Comparison of ENCODE assay signal across 1 cellular context in the genomic region with DNA sequence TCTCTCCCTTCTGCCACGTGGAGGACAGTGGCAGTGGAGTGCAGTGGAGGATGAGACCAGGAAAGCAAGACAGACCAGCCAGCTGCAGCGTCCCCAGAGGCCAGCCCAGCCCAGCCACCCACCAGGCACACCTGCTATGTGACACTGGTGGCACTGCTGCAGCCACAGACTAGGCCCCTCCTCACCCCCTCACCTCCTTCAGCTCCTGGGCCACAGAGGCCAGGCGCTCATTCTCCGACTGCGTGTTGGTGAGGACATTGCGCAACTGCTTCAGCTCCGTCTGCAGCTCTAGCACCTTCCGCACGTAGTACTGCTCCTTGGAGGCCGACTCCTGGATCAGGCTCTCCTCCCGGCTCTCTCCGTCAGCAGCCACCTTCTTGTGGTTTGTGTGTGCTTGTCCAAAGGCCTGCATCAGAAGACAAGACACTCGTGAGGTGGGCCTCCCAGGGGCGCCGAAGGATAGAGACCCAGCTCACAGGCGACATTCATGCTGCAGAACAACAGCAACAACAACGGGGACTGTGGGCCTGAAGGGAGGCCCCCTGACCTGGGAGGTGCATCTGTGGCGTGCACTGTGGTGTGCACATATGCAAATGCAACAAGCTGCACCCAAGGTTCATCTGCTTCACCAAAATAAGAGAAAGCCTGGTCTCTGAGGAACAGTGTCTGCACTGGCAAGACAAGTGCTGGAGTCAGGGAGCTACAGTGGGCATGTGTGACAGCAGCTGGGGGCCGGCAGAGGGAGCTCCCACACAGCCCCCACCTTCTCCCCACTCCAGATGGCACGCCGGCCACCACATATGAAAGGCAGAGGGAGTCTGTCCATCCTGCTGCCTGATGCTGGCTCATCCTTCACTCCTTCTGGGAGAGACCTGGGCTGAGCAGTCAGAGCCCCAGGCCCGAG.
TF ChIP-seq lines count a peak whose summit lies in the region.

No MANE protein-coding gene starts in this region.

TF ChIP-seq in GM12878, 131 proteins besides CTCF, POLR2A, EP300 and RAD21 (continued from another document):
- TF ChIP-seq, protein P1, sequence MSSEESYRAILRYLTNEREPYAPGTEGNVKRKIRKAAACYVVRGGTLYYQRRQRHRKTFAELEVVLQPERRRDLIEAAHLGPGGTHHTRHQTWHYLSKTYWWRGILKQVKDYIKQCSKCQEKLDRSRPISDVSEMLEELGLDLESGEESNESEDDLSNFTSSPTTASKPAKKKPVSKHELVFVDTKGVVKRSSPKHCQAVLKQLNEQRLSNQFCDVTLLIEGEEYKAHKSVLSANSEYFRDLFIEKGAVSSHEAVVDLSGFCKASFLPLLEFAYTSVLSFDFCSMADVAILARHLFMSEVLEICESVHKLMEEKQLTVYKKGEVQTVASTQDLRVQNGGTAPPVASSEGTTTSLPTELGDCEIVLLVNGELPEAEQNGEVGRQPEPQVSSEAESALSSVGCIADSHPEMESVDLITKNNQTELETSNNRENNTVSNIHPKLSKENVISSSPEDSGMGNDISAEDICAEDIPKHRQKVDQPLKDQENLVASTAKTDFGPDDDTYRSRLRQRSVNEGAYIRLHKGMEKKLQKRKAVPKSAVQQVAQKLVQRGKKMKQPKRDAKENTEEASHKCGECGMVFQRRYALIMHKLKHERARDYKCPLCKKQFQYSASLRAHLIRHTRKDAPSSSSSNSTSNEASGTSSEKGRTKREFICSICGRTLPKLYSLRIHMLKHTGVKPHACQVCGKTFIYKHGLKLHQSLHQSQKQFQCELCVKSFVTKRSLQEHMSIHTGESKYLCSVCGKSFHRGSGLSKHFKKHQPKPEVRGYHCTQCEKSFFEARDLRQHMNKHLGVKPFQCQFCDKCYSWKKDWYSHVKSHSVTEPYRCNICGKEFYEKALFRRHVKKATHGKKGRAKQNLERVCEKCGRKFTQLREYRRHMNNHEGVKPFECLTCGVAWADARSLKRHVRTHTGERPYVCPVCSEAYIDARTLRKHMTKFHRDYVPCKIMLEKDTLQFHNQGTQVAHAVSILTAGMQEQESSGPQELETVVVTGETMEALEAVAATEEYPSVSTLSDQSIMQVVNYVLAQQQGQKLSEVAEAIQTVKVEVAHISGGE (CRISPR knock-in tag; IDR thresholded peaks at IDR 0.05) = no peak
- TF ChIP-seq HDGF (IDR thresholded peaks at IDR 0.05) = no peak
- no peak for TF ChIP-seq SPI1 (IDR thresholded peaks at IDR 0.05; ENCODE audit: borderline replicate concordance, insufficient read depth, low read depth, low read length)
- no peak for TF ChIP-seq SMAD5 (IDR thresholded peaks at IDR 0.05; ENCODE audit: low read depth)
- TF ChIP-seq, protein P2, sequence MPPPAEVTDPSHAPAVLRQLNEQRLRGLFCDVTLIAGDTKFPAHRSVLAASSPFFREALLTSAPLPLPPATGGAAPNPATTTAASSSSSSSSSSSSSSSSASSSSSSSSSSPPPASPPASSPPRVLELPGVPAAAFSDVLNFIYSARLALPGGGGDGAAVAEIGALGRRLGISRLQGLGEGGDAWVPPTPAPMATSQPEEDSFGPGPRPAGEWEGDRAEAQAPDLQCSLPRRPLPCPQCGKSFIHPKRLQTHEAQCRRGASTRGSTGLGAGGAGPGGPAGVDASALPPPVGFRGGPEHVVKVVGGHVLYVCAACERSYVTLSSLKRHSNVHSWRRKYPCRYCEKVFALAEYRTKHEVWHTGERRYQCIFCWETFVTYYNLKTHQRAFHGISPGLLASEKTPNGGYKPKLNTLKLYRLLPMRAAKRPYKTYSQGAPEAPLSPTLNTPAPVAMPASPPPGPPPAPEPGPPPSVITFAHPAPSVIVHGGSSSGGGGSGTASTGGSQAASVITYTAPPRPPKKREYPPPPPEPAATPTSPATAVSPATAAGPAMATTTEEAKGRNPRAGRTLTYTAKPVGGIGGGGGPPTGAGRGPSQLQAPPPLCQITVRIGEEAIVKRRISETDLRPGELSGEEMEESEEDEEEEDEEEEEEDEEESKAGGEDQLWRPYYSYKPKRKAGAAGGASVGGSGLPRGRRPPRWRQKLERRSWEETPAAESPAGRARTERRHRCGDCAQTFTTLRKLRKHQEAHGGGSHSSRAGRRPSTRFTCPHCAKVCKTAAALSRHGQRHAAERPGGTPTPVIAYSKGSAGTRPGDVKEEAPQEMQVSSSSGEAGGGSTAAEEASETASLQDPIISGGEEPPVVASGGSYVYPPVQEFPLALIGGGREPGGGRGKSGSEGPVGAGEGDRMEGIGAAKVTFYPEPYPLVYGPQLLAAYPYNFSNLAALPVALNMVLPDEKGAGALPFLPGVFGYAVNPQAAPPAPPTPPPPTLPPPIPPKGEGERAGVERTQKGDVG (CRISPR knock-in tag; IDR thresholded peaks at IDR 0.05) = no peak
- no peak for TF ChIP-seq MYB (IDR thresholded peaks at IDR 0.05; ENCODE audit: borderline replicate concordance, low read depth, low read length)
- peak; percentile 45; the same call in 1 of the 2 replicates for TF ChIP-seq SMC3 (IDR thresholded peaks at IDR 0.05; ENCODE audit: borderline replicate concordance, low read length)
- TF ChIP-seq RFX5 (IDR thresholded peaks at IDR 0.05; ENCODE audit: low read depth, low read length) = no peak
- TF ChIP-seq STAT3 (IDR thresholded peaks at IDR 0.05; ENCODE audit: low read depth, low read length) = no peak
- TF ChIP-seq, protein P3, sequence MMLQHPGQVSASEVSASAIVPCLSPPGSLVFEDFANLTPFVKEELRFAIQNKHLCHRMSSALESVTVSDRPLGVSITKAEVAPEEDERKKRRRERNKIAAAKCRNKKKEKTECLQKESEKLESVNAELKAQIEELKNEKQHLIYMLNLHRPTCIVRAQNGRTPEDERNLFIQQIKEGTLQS (IDR thresholded peaks at IDR 0.05; ENCODE audit: borderline replicate concordance, extremely low read depth, low read depth, low read length) = no peak
- no peak for TF ChIP-seq MEF2B (IDR thresholded peaks at IDR 0.05; ENCODE audit: partially characterized antibody, poor library complexity, severe bottlenecking)
- peak; percentile 97 for TF ChIP-seq POU2F2 (IDR thresholded peaks at IDR 0.05; ENCODE audit: borderline replicate concordance, low read depth, low read length)
- TF ChIP-seq ETV6 (conservative IDR thresholded peaks at IDR 0.05 in 1 of 2, IDR thresholded peaks at IDR 0.05 in 1 of 2; ENCODE audit: borderline replicate concordance in 1 of 2, low read depth in 1 of 2) = no peak
- TF ChIP-seq, protein P4, sequence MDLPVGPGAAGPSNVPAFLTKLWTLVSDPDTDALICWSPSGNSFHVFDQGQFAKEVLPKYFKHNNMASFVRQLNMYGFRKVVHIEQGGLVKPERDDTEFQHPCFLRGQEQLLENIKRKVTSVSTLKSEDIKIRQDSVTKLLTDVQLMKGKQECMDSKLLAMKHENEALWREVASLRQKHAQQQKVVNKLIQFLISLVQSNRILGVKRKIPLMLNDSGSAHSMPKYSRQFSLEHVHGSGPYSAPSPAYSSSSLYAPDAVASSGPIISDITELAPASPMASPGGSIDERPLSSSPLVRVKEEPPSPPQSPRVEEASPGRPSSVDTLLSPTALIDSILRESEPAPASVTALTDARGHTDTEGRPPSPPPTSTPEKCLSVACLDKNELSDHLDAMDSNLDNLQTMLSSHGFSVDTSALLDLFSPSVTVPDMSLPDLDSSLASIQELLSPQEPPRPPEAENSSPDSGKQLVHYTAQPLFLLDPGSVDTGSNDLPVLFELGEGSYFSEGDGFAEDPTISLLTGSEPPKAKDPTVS (IDR thresholded peaks at IDR 0.05; ENCODE audit: low read depth, low read length) = no peak
- TF ChIP-seq BHLHE40 (IDR thresholded peaks at IDR 0.05; ENCODE audit: borderline replicate concordance in 1 of 2, low read depth in 2 of 2, low read length in 1 of 2) = peak; percentile 51 to 57; a peak in 2 of 4 replicates
- TF ChIP-seq CHD2 (IDR thresholded peaks at IDR 0.05; ENCODE audit: borderline replicate concordance, low read depth, low read length) = no peak
- no peak for TF ChIP-seq STAT1 (conservative IDR thresholded peaks at IDR 0.05)
- 0 out of 2 replicates have a peak, but pooled peaks have one; percentile 16 for TF ChIP-seq CREM (IDR thresholded peaks at IDR 0.05; ENCODE audit: low read depth)
- TF ChIP-seq, protein P5, sequence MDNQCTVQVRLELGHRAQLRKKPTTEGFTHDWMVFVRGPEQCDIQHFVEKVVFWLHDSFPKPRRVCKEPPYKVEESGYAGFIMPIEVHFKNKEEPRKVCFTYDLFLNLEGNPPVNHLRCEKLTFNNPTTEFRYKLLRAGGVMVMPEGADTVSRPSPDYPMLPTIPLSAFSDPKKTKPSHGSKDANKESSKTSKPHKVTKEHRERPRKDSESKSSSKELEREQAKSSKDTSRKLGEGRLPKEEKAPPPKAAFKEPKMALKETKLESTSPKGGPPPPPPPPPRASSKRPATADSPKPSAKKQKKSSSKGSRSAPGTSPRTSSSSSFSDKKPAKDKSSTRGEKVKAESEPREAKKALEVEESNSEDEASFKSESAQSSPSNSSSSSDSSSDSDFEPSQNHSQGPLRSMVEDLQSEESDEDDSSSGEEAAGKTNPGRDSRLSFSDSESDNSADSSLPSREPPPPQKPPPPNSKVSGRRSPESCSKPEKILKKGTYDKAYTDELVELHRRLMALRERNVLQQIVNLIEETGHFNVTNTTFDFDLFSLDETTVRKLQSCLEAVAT (IDR thresholded peaks at IDR 0.05) = no peak
- TF ChIP-seq YY1 (IDR thresholded peaks at IDR 0.05; ENCODE audit: low read depth, low read length) = no peak
- TF ChIP-seq, protein P6, sequence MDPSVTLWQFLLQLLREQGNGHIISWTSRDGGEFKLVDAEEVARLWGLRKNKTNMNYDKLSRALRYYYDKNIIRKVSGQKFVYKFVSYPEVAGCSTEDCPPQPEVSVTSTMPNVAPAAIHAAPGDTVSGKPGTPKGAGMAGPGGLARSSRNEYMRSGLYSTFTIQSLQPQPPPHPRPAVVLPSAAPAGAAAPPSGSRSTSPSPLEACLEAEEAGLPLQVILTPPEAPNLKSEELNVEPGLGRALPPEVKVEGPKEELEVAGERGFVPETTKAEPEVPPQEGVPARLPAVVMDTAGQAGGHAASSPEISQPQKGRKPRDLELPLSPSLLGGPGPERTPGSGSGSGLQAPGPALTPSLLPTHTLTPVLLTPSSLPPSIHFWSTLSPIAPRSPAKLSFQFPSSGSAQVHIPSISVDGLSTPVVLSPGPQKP (IDR thresholded peaks at IDR 0.05; ENCODE audit: low read depth, low read length) = no peak
- TF ChIP-seq, protein P7, sequence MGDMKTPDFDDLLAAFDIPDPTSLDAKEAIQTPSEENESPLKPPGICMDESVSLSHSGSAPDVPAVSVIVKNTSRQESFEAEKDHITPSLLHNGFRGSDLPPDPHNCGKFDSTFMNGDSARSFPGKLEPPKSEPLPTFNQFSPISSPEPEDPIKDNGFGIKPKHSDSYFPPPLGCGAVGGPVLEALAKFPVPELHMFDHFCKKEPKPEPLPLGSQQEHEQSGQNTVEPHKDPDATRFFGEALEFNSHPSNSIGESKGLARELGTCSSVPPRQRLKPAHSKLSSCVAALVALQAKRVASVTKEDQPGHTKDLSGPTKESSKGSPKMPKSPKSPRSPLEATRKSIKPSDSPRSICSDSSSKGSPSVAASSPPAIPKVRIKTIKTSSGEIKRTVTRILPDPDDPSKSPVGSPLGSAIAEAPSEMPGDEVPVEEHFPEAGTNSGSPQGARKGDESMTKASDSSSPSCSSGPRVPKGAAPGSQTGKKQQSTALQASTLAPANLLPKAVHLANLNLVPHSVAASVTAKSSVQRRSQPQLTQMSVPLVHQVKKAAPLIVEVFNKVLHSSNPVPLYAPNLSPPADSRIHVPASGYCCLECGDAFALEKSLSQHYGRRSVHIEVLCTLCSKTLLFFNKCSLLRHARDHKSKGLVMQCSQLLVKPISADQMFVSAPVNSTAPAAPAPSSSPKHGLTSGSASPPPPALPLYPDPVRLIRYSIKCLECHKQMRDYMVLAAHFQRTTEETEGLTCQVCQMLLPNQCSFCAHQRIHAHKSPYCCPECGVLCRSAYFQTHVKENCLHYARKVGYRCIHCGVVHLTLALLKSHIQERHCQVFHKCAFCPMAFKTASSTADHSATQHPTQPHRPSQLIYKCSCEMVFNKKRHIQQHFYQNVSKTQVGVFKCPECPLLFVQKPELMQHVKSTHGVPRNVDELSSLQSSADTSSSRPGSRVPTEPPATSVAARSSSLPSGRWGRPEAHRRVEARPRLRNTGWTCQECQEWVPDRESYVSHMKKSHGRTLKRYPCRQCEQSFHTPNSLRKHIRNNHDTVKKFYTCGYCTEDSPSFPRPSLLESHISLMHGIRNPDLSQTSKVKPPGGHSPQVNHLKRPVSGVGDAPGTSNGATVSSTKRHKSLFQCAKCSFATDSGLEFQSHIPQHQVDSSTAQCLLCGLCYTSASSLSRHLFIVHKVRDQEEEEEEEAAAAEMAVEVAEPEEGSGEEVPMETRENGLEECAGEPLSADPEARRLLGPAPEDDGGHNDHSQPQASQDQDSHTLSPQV (IDR thresholded peaks at IDR 0.05) = no peak
- peak; percentile 75 for TF ChIP-seq RUNX3 (IDR thresholded peaks at IDR 0.05; ENCODE audit: low read length)
- TF ChIP-seq TCF3 (IDR thresholded peaks at IDR 0.05; ENCODE audit: borderline replicate concordance, insufficient read depth, low read depth, low read length) = 0 out of 2 replicates have a peak, but pooled peaks have one; percentile 60
